Comparison of ENCODE assay signal across 2 cellular contexts in genomic region chr6:41894366-41895299, GRCh38.
TF ChIP-seq lines count a peak whose summit lies in the region.

No MANE protein-coding gene starts in this region.

TF ChIP-seq in K562, 482 proteins besides CTCF, POLR2A, EP300 and RAD21 (continued from another document and continues in another):
- TF ChIP-seq THRB (CRISPR knock-in tag; conservative IDR thresholded peaks at IDR 0.05) (peak; percentile 52; the same call in 1 of the 2 replicates), ETS2 (tag; IDR thresholded peaks at IDR 0.05; ENCODE audit: borderline replicate concordance, poor library complexity, severe bottlenecking) (no peak), TAF7 (tag; IDR thresholded peaks at IDR 0.05) (no peak), ZNF184 (CRISPR knock-in tag; IDR thresholded peaks at IDR 0.05) (no peak), NFIX (CRISPR knock-in tag; IDR thresholded peaks at IDR 0.05; ENCODE audit: low read depth) (no peak), PTRF (tag; IDR thresholded peaks at IDR 0.05) (no peak), SIX5 (IDR thresholded peaks at IDR 0.05; ENCODE audit: borderline replicate concordance in 1 of 2, insufficient read depth in 1 of 2, low read depth in 1 of 2, low read length in 2 of 2) (0 out of 4 replicates have a peak, but pooled peaks of 1 of the 2 experiments have one; percentile 13), ZNF696 (CRISPR knock-in tag; conservative IDR thresholded peaks at IDR 0.05) (no peak), ZNF561 (CRISPR knock-in tag; conservative IDR thresholded peaks at IDR 0.05) (no peak), ZBTB33 (CRISPR knock-in tag; IDR thresholded peaks at IDR 0.05) (no peak), CBFB (CRISPR knock-in tag; IDR thresholded peaks at IDR 0.05) (no peak), SIN3A (IDR thresholded peaks at IDR 0.05; ENCODE audit: borderline replicate concordance in 2 of 2, control insufficient read depth in 1 of 2, low read depth in 2 of 2, low read length in 2 of 2) (no peak), DNMT1 (IDR thresholded peaks at IDR 0.05) (no peak), ARHGAP35 (IDR thresholded peaks at IDR 0.05; ENCODE audit: partially characterized antibody) (peak; percentile 7)
- TF ChIP-seq, protein P1, sequence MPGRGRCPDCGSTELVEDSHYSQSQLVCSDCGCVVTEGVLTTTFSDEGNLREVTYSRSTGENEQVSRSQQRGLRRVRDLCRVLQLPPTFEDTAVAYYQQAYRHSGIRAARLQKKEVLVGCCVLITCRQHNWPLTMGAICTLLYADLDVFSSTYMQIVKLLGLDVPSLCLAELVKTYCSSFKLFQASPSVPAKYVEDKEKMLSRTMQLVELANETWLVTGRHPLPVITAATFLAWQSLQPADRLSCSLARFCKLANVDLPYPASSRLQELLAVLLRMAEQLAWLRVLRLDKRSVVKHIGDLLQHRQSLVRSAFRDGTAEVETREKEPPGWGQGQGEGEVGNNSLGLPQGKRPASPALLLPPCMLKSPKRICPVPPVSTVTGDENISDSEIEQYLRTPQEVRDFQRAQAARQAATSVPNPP (IDR thresholded peaks at IDR 0.05; ENCODE audit: borderline replicate concordance, insufficient read depth, insufficient read length): no peak
- TF ChIP-seq, protein P2, sequence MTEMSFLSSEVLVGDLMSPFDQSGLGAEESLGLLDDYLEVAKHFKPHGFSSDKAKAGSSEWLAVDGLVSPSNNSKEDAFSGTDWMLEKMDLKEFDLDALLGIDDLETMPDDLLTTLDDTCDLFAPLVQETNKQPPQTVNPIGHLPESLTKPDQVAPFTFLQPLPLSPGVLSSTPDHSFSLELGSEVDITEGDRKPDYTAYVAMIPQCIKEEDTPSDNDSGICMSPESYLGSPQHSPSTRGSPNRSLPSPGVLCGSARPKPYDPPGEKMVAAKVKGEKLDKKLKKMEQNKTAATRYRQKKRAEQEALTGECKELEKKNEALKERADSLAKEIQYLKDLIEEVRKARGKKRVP (CRISPR knock-in tag; IDR thresholded peaks at IDR 0.05): no peak

TF ChIP-seq in HepG2, 621 proteins besides CTCF, POLR2A, EP300 and RAD21 (continued from another document and continues in another):
- TF ChIP-seq, protein P3, sequence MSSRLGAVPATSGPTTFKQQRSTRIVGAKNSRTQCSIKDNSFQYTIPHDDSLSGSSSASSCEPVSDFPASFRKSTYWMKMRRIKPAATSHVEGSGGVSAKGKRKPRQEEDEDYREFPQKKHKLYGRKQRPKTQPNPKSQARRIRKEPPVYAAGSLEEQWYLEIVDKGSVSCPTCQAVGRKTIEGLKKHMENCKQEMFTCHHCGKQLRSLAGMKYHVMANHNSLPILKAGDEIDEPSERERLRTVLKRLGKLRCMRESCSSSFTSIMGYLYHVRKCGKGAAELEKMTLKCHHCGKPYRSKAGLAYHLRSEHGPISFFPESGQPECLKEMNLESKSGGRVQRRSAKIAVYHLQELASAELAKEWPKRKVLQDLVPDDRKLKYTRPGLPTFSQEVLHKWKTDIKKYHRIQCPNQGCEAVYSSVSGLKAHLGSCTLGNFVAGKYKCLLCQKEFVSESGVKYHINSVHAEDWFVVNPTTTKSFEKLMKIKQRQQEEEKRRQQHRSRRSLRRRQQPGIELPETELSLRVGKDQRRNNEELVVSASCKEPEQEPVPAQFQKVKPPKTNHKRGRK (CRISPR knock-in tag; IDR thresholded peaks at IDR 0.05): no peak
- TF ChIP-seq NR3C1 (CRISPR knock-in tag; IDR thresholded peaks at IDR 0.05) (no peak), PRDM10 (CRISPR knock-in tag; IDR thresholded peaks at IDR 0.05; ENCODE audit: low read depth) (no peak), DRAP1 (CRISPR knock-in tag; IDR thresholded peaks at IDR 0.05) (no peak), GMEB1 (CRISPR knock-in tag; IDR thresholded peaks at IDR 0.05; ENCODE audit: borderline replicate concordance) (no peak), TOPORS (CRISPR knock-in tag; IDR thresholded peaks at IDR 0.05) (no peak), ZNF24 (IDR thresholded peaks at IDR 0.05) (no peak), MTA1 (CRISPR knock-in tag; IDR thresholded peaks at IDR 0.05; ENCODE audit: borderline replicate concordance) (no peak), PTBP1 (IDR thresholded peaks at IDR 0.05; ENCODE audit: low read depth, low read length, poor library complexity, severe bottlenecking) (no peak), KDM5A (IDR thresholded peaks at IDR 0.05; ENCODE audit: borderline replicate concordance, low read length) (0 out of 2 replicates have a peak, but pooled peaks have one; percentile 55), THAP11 (CRISPR knock-in tag; IDR thresholded peaks at IDR 0.05) (no peak), RBAK (CRISPR knock-in tag; IDR thresholded peaks at IDR 0.05) (no peak), HOXA5 (CRISPR knock-in tag; IDR thresholded peaks at IDR 0.05) (no peak), GTF3A (CRISPR knock-in tag; conservative IDR thresholded peaks at IDR 0.05) (no peak), ZNF558 (CRISPR knock-in tag; IDR thresholded peaks at IDR 0.05; ENCODE audit: borderline replicate concordance) (no peak), TCF12 (IDR thresholded peaks at IDR 0.05) (no peak), TCF12 (CRISPR knock-in tag; IDR thresholded peaks at IDR 0.05) (no peak), AHR (CRISPR knock-in tag; IDR thresholded peaks at IDR 0.05) (no peak), EEA1 (CRISPR knock-in tag; IDR thresholded peaks at IDR 0.05; ENCODE audit: borderline replicate concordance) (no peak), SRY (CRISPR knock-in tag; IDR thresholded peaks at IDR 0.05) (peak; percentile 13; the same call in 1 of the 2 replicates), ZSCAN20 (CRISPR knock-in tag; IDR thresholded peaks at IDR 0.05; ENCODE audit: borderline replicate concordance) (no peak), ZNF20 (CRISPR knock-in tag; IDR thresholded peaks at IDR 0.05) (no peak), TEF (CRISPR knock-in tag; IDR thresholded peaks at IDR 0.05) (no peak), GATAD2A (CRISPR knock-in tag; IDR thresholded peaks at IDR 0.05) (no peak), ETV6 (CRISPR knock-in tag; conservative IDR thresholded peaks at IDR 0.05) (no peak), ATF6 (CRISPR knock-in tag; conservative IDR thresholded peaks at IDR 0.05) (no peak), FOSL1 (CRISPR knock-in tag; IDR thresholded peaks at IDR 0.05; ENCODE audit: borderline replicate concordance) (no peak), PLRG1 (conservative IDR thresholded peaks at IDR 0.05) (no peak), STAG1 (CRISPR knock-in tag; IDR thresholded peaks at IDR 0.05) (no peak)
- TF ChIP-seq, protein P2 (CRISPR knock-in tag; IDR thresholded peaks at IDR 0.05): 0 out of 4 replicates have a peak, but pooled peaks of 1 of the 2 experiments have one; percentile 24
- TF ChIP-seq, protein P4, sequence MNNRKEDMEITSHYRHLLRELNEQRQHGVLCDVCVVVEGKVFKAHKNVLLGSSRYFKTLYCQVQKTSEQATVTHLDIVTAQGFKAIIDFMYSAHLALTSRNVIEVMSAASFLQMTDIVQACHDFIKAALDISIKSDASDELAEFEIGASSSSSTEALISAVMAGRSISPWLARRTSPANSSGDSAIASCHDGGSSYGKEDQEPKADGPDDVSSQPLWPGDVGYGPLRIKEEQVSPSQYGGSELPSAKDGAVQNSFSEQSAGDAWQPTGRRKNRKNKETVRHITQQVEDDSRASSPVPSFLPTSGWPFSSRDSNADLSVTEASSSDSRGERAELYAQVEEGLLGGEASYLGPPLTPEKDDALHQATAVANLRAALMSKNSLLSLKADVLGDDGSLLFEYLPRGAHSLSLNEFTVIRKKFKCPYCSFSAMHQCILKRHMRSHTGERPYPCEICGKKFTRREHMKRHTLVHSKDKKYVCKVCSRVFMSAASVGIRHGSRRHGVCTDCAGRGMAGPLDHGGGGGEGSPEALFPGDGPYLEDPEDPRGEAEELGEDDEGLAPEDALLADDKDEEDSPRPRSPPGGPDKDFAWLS (CRISPR knock-in tag; IDR thresholded peaks at IDR 0.05; ENCODE audit: borderline replicate concordance): no peak
- TF ChIP-seq, protein P5, sequence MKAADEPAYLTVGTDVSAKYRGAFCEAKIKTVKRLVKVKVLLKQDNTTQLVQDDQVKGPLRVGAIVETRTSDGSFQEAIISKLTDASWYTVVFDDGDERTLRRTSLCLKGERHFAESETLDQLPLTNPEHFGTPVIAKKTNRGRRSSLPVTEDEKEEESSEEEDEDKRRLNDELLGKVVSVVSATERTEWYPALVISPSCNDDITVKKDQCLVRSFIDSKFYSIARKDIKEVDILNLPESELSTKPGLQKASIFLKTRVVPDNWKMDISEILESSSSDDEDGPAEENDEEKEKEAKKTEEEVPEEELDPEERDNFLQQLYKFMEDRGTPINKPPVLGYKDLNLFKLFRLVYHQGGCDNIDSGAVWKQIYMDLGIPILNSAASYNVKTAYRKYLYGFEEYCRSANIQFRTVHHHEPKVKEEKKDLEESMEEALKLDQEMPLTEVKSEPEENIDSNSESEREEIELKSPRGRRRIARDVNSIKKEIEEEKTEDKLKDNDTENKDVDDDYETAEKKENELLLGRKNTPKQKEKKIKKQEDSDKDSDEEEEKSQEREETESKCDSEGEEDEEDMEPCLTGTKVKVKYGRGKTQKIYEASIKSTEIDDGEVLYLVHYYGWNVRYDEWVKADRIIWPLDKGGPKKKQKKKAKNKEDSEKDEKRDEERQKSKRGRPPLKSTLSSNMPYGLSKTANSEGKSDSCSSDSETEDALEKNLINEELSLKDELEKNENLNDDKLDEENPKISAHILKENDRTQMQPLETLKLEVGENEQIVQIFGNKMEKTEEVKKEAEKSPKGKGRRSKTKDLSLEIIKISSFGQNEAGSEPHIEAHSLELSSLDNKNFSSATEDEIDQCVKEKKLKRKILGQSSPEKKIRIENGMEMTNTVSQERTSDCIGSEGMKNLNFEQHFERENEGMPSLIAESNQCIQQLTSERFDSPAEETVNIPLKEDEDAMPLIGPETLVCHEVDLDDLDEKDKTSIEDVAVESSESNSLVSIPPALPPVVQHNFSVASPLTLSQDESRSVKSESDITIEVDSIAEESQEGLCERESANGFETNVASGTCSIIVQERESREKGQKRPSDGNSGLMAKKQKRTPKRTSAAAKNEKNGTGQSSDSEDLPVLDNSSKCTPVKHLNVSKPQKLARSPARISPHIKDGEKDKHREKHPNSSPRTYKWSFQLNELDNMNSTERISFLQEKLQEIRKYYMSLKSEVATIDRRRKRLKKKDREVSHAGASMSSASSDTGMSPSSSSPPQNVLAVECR (CRISPR knock-in tag; IDR thresholded peaks at IDR 0.05; ENCODE audit: borderline replicate concordance): 0 out of 2 replicates have a peak, but pooled peaks have one; percentile 11
